Comparison of ENCODE assay signal across 28 cellular contexts in genomic region chr3:37801966-37802365, GRCh38.
"Had no signal": no experiment of that assay in that cellular context is flagged by ENCODE, and none has a peak within 500 bp of the region (broad histone marks: within the 10 kb centered on the region; RNA-seq: fewer than 3 reads in every experiment).

No MANE protein-coding gene starts in this region.

- H2AFZ ChIP-seq: neural progenitor cell, parathyroid adenoma had no signal

- H3K27me3 ChIP-seq: neural progenitor cell, ovary, spleen, suprapubic skin, testis, tibial artery, transverse colon, upper lobe of right lung, uterus had no signal

- H3K4me2 ChIP-seq: neural progenitor cell, smooth muscle cell had no signal

- H3K79me2 ChIP-seq: parathyroid adenoma had no signal

- H3K27ac ChIP-seq: neural progenitor cell, ovary, parathyroid adenoma, psoas muscle, skin epidermis, spleen, suprapubic skin, tibial artery, transverse colon, upper lobe of right lung, uterus had no signal

- H3K9ac ChIP-seq: neural progenitor cell, parathyroid adenoma had no signal

- H3K36me3 ChIP-seq: neural progenitor cell, ovary, transverse colon, upper lobe of right lung, uterus had no signal

- H3K9me3 ChIP-seq: ovary, psoas muscle, spleen, suprapubic skin, testis, tibial artery, transverse colon, upper lobe of right lung, uterus had no signal

- ATAC-seq: natural killer cell; psoas muscle; right cardiac atrium; sciatic nerve; stimulated activated memory B cell treated with anti-CD40 and anti-IgM and Interleukin-4, amounts not matched to agents 10 μg/mL and 1 μg/mL and 100 μg/mL, for 72 hours; stimulated activated naive CD8-positive, alpha-beta T cell treated with anti-CD3 and anti-CD28 coated beads, Interleukin-15, amount 100 ng/mL, for 72 hours; stimulated activated naive CD8-positive, alpha-beta T cell treated with anti-CD3 and anti-CD28 coated beads, Interleukin-15, Interleukin-2, amounts not matched to agents 100 U/mL and 50 U/mL, for 24 hours; upper lobe of right lung had no signal

- DNase-seq: natural killer cell; occipital lobe; ovary; posterior cingulate gyrus; psoas muscle; right cardiac atrium; spleen; stimulated activated CD4-positive, alpha-beta T cell treated with anti-CD3 and anti-CD28 coated beads, Interleukin-12 subunit alpha, Interleukin-12 subunit beta, amount 100 ng/mL, for 4 hours; stimulated activated CD4-positive, alpha-beta T cell treated with anti-CD3 and anti-CD28 coated beads, Interleukin-1b, Interleukin-23, amount 100 ng/mL, for 48 hours; stimulated activated CD4-positive, alpha-beta T cell treated with anti-CD3 and anti-CD28 coated beads, Interleukin-4, amount 100 ng/mL, for 1 hour; stimulated activated CD4-positive, alpha-beta T cell treated with anti-CD3 and anti-CD28 coated beads, Interleukin-4, amount 100 ng/mL, for 4 hours; stimulated activated CD8-positive, alpha-beta memory T cell treated with anti-CD3 and anti-CD28 coated beads, Interleukin-4, amount 100 ng/mL, for 48 hours; stimulated activated naive CD4-positive, alpha-beta T cell; stimulated activated naive CD8-positive, alpha-beta T cell treated with anti-CD3 and anti-CD28 coated beads, Interleukin-15, amount 100 ng/mL, for 72 hours; stimulated activated naive CD8-positive, alpha-beta T cell treated with anti-CD3 and anti-CD28 coated beads, Interleukin-15, Interleukin-2, amounts not matched to agents 100 U/mL and 50 U/mL, for 24 hours; substantia nigra; testis; transverse colon; upper lobe of right lung; uterus had no signal

- H3K4me3 ChIP-seq: neural progenitor cell, ovary, psoas muscle, skin epidermis, smooth muscle cell, spleen, suprapubic skin, testis, tibial artery, transverse colon, upper lobe of right lung, uterus had no signal

- H3K4me1 ChIP-seq: parathyroid adenoma, spleen, suprapubic skin, tibial artery, upper lobe of right lung, uterus had no signal
